1 cellular context compared by ENCODE assay signal in the genomic region with DNA sequence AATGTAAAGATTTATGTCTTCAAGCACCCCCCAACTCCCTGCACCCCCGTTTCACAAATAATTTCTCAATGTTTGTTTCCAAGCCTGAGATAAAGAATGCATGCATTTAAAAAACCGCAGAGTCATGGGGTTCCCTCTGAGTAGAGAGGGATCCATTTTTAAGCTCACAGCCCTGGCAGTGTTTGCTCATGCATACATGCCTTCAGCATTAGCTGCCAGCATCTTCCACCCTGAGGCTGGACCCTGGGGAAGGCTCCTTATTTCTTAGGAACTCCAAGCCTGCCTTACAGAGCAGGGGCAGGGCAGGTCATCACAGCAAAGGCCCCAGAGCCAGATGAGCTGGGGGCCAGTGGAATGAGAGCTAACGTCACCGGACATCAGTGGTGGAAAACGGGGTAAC.
TF ChIP-seq lines count a peak whose summit lies in the region.

No MANE protein-coding gene starts in this region.

TF ChIP-seq in IMR-90, 13 proteins besides CTCF, POLR2A, EP300 and RAD21 (continued from another document):
- TF ChIP-seq RCOR1 (IDR thresholded peaks at IDR 0.05; ENCODE audit: insufficient replicate concordance, low read length) (no peak), CEBPB (IDR thresholded peaks at IDR 0.05; ENCODE audit: low read depth, low read length) (no peak), MXI1 (IDR thresholded peaks at IDR 0.05; ENCODE audit: borderline replicate concordance, low read depth, low read length) (no peak), SMC3 (IDR thresholded peaks at IDR 0.05; ENCODE audit: low read depth, low read length) (no peak)
